ENCODE assay signal across 8 cellular contexts in genomic region chr1:244796719-244797406, GRCh38. TPM values are rescaled to one million over a fixed set of nuclear protein-coding genes. Genes with fewer than 3 reads are reported as not detected.
A peak's percentile ranks its signal among the peaks of the same experiment; 100 is the strongest.
DNase-seq lines count a peak whose midpoint lies in the region; ATAC-seq and TF ChIP-seq lines count a peak whose summit lies in the region.

No MANE protein-coding gene starts in this region.

- peaks cover 4% of the 10 kb centered on the region for H3K27me3 Mint-ChIP-seq in activated CD4-positive, alpha-beta T cell treated with anti-CD3 and anti-CD28 coated beads, Interleukin-2, amount 10 ng/mL, durations not matched to agents 24 days and 14 days

- peak; percentile 83 for TF ChIP-seq CTCF in GM13976 (IDR thresholded peaks at IDR 0.05; ENCODE audit: borderline replicate concordance, control extremely low read depth, extremely low read depth, insufficient read depth, missing control alignments)
- TF ChIP-seq CTCF in dorsolateral prefrontal cortex (IDR thresholded peaks at IDR 0.05 in 54 of 56, conservative IDR thresholded peaks at IDR 0.05 in 2 of 56; ENCODE audit: low read depth in 1 of 56, partially characterized antibody in 56 of 56) = peak; percentile 84 to 98 (median 93)

- ATAC-seq in GM18909 (IDR thresholded peaks at IDR 0.05; ENCODE audit: poor library complexity, unreplicated experiment) = no peak

- H3K27me3 ChIP-seq in dorsolateral prefrontal cortex = no peaks in the 10 kb centered on the region

- H3K27ac Mint-ChIP-seq in activated CD4-positive, alpha-beta T cell treated with anti-CD3 and anti-CD28 coated beads, Interleukin-2, amount 10 ng/mL, durations not matched to agents 24 days and 14 days = no peak overlapping the region

- H3K4me1 Mint-ChIP-seq in activated CD4-positive, alpha-beta T cell treated with anti-CD3 and anti-CD28 coated beads, Interleukin-2, amount 10 ng/mL, durations not matched to agents 24 days and 14 days = no peaks in the 10 kb centered on the region

- DNase-seq in ACHN = peak; percentile 68
- peak; percentile 57 for DNase-seq in GM13976 (ENCODE audit: low spot score)
- DNase-seq in NCI-H345 (lab: John Stamatoyannopoulos, UW) = peak; percentile 62
- peak; percentile 85 for DNase-seq in activated CD4-positive, alpha-beta T cell treated with anti-CD3 and anti-CD28 coated beads, Interleukin-2, amount 10 ng/mL, durations not matched to agents 24 days and 14 days
- peak in 6 of 10 donors; percentile 45 to 81 (median 68) for DNase-seq in dorsolateral prefrontal cortex
- DNase-seq in medulla oblongata (ENCODE audit: extremely low spot score) = peak; percentile 85
- peak; percentile 14 to 27 for DNase-seq in stimulated activated CD8-positive, alpha-beta memory T cell treated with anti-CD3 and anti-CD28 coated beads, Interleukin-7, amount 100 ng/mL, for 1 hour (ENCODE audit: low read depth in 2 of 2)

- in situ Hi-C loops in ACHN (cut with HindIII; ENCODE audit: low pct_ligation_motif_present, low pct_unique_long_range_greater_than_20kb, low sequenced_read_pairs) = no loop called here
- in situ Hi-C loops in GM13976 (cut with MboI; ENCODE audit: low sequenced_read_pairs, unreplicated experiment) = loop anchor here (10.0 kb wide), 1 partner anchor 192 kb away; no protein-coding TSS in a partner anchor

- no peak overlapping the region for H3K4me3 Mint-ChIP-seq in activated CD4-positive, alpha-beta T cell treated with anti-CD3 and anti-CD28 coated beads, Interleukin-2, amount 10 ng/mL, durations not matched to agents 24 days and 14 days

- H3K9me3 Mint-ChIP-seq in activated CD4-positive, alpha-beta T cell treated with anti-CD3 and anti-CD28 coated beads, Interleukin-2, amount 10 ng/mL, durations not matched to agents 24 days and 14 days = no peaks in the 10 kb centered on the region

- no peaks in the 10 kb centered on the region for H3K36me3 Mint-ChIP-seq in activated CD4-positive, alpha-beta T cell treated with anti-CD3 and anti-CD28 coated beads, Interleukin-2, amount 10 ng/mL, durations not matched to agents 24 days and 14 days (ENCODE audit: low read depth)

- intact Hi-C loops in activated CD4-positive, alpha-beta T cell treated with anti-CD3 and anti-CD28 coated beads, Interleukin-2, amount 10 ng/mL, durations not matched to agents 24 days and 14 days (cut with micrococcal nuclease) = loop anchor here (1.0 kb wide), 1 partner anchor 194 kb away; no protein-coding TSS in a partner anchor
- intact Hi-C loops in dorsolateral prefrontal cortex (cut with DNase I) = loop anchor here in 1 of 2 donors (1.0 to 5.0 kb wide), 3 partner anchors 145 to 345 kb away; partner anchors contain the start of genes ADSS2 and DESI2

- no peak overlapping the region for H3K27ac ChIP-seq in dorsolateral prefrontal cortex

- H3K4me3 ChIP-seq in dorsolateral prefrontal cortex = no peak overlapping the region

RNA-seq across cellular contexts. Expression of gene COX20, which starts 38.6 kb away (rescaled TPM):
- 28.6 and 30.0 TPM in 2 replicates for total RNA-seq in activated CD4-positive, alpha-beta T cell treated with anti-CD3 and anti-CD28 coated beads, Interleukin-2, amount 10 ng/mL, durations not matched to agents 24 days and 14 days
- total RNA-seq in dorsolateral prefrontal cortex = 10 to 100 TPM; 23.7 to 50.5 (median 37.6) TPM

Comparison
In these comparisons a context has a peak if more than half of its experiments do, and no peak if none do; other contexts are left out.
1. DNase-seq: peak in every context shown above with its lines; median percentile 85 in activated CD4-positive, alpha-beta T cell treated with anti-CD3 and anti-CD28 coated beads, Interleukin-2, amount 10 ng/mL, durations not matched to agents 24 days and 14 days; 85 in medulla oblongata; 68 in dorsolateral prefrontal cortex; 68 in ACHN; 62 in NCI-H345; 57 in GM13976; 20 in stimulated activated CD8-positive, alpha-beta memory T cell treated with anti-CD3 and anti-CD28 coated beads, Interleukin-7, amount 100 ng/mL, for 1 hour.